Comparison of ENCODE assay signal across 8 cellular contexts in the genomic region with DNA sequence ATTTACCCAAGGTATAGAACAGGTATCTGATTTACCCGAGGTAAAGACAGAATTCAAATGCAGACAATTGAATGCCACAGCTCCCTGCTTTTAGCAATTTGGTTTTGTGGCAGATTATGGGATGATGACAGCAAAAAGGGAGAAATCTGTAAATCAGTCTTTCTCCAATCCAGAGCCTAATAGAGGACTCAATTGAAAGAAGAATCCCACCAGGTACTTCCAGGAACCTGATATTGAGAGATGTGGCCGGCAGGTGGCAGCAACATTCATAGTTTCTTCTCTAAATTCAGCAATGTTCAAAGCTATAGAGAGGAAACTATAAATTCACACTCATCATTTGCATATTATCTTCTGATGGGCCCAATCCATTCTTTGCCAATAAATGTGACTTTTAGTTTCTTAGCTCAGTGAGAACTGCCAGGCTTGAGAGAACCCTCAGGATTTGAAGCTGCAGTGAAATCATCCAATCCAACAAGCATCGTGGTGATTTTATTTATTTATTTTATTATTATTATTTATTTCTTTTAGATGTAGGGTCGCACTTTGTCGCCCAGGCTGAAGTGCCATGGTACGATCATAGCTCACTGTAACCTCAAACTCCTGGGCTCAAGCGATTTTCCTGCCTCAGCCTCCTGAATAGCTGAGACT. TPM values are rescaled to one million over a fixed set of nuclear protein-coding genes. Genes with fewer than 3 reads are reported as not detected.
DNase-seq lines count a peak whose midpoint lies in the region; ATAC-seq, FAIRE-seq and TF ChIP-seq lines count a peak whose summit lies in the region.

No MANE protein-coding gene starts in this region.

- no peaks in the 10 kb centered on the region for H3K36me3 ChIP-seq in Loucy (ENCODE audit: insufficient read depth, low read length)
- H3K36me3 ChIP-seq in pancreas, result no peaks in the 10 kb centered on the region
- no peaks in the 10 kb centered on the region for H3K36me3 ChIP-seq in upper lobe of right lung

- ATAC-seq in pancreas (peak; percentile 58 to 91 (median 84)), upper lobe of right lung (peak; percentile 80), HG03521 (IDR thresholded peaks at IDR 0.05; ENCODE audit: unreplicated experiment) (no peak)

- no peaks in the 10 kb centered on the region for H3F3A ChIP-seq in Loucy (ENCODE audit: low read depth)

- POLR2A ChIA-PET in RWPE1 (lab: Yijun Ruan, JAX; ENCODE audit: low non-redundant PET), result interaction anchor here (1.0 kb wide), 1 partner anchor 31 kb away, joined by 3 read pairs; a partner anchor contains a TSS

- no peak overlapping the region for H2AFZ ChIP-seq in Loucy (ENCODE audit: low read length)

- peak; percentile 49 for FAIRE-seq in pancreas (lab: Jason Lieb, UNC)

- TF ChIP-seq CTCF in Loucy (conservative IDR thresholded peaks at IDR 0.05; ENCODE audit: low read length), result peak; percentile 77
- peak; percentile 76 for TF ChIP-seq CTCF in RWPE1 (conservative IDR thresholded peaks at IDR 0.05; ENCODE audit: low read depth)
- TF ChIP-seq CTCF in foreskin fibroblast (IDR thresholded peaks at IDR 0.05; ENCODE audit: low read depth, low read length), result peak; percentile 62
- peak; percentile 40 to 64 (median 58) for TF ChIP-seq CTCF in pancreas (IDR thresholded peaks at IDR 0.05)
- peak; percentile 77 for TF ChIP-seq CTCF in upper lobe of right lung (IDR thresholded peaks at IDR 0.05)

- peak; percentile 80 for DNase-seq in DMS 273 (lab: John Stamatoyannopoulos, UW; ENCODE audit: unreplicated experiment)
- peak; percentile 63 for DNase-seq in RWPE1 (ENCODE audit: low spot score)
- DNase-seq in activated T-helper 1 cell treated with Interleukin-2 at 50 U/mL for 16 hours (ENCODE audit: low read depth), result peak; percentile 32
- peak; percentile 37 to 78 for DNase-seq in foreskin fibroblast
- peak; percentile 43 to 83 (median 61) for DNase-seq in pancreas
- DNase-seq in upper lobe of right lung, result peak; percentile 81

- no peaks in the 10 kb centered on the region for H3K79me2 ChIP-seq in Loucy (ENCODE audit: insufficient read depth, low read length)

- H3K4me1 ChIP-seq in Loucy (ENCODE audit: insufficient read depth, low read length, poor library complexity, severe bottlenecking) (peaks cover 6% of the 10 kb centered on the region), pancreas (peaks cover 0 to 3% (median 2%) of the 10 kb centered on the region in 3 donors), upper lobe of right lung (no peaks in the 10 kb centered on the region)

- H3K27ac ChIP-seq in RWPE1, result no peak overlapping the region
- no peak overlapping the region for H3K27ac ChIP-seq in pancreas
- H3K27ac ChIP-seq in upper lobe of right lung, result no peak overlapping the region

- H3K27me3 ChIP-seq in Loucy (ENCODE audit: insufficient read depth, low read length, poor library complexity, severe bottlenecking) (no peaks in the 10 kb centered on the region), pancreas (no peaks in the 10 kb centered on the region), upper lobe of right lung (no peaks in the 10 kb centered on the region)

- H3K9me2 ChIP-seq in Loucy (replicated peaks; ENCODE audit: low read depth, low read length), result no peaks in the 10 kb centered on the region

- CTCF ChIA-PET in RWPE1 (lab: Yijun Ruan, JAX), result interaction anchor here (0.5 to 1.9 kb wide), 13 partner anchors 22 to 901 kb away, joined by 3 to 10 read pairs (median 3); no protein-coding TSS in a partner anchor

- 31 to 36% methylated on average over 7 of the region's 7 CpGs for WGBS in pancreas, 2 donors

- H3K9me3 ChIP-seq in Loucy (ENCODE audit: insufficient read depth, low read depth, low read length) (no peaks in the 10 kb centered on the region), pancreas (no peaks in the 10 kb centered on the region), upper lobe of right lung (no peaks in the 10 kb centered on the region)

- H3K9ac ChIP-seq in Loucy (ENCODE audit: low read depth, low read length, poor library complexity, severe bottlenecking), result no peak overlapping the region

- intact Hi-C loops in pancreas (cut with DNase I), result no loop called here
- intact Hi-C loops in upper lobe of right lung (cut with DNase I), result no loop called here

- H4K20me1 ChIP-seq in Loucy (ENCODE audit: insufficient read depth, low read length, poor library complexity, severe bottlenecking), result no peaks in the 10 kb centered on the region

- no peak overlapping the region for H3K4me2 ChIP-seq in Loucy (ENCODE audit: low read depth, low read length, poor library complexity, severe bottlenecking)

- no peak overlapping the region for H3K4me3 ChIP-seq in Loucy (ENCODE audit: low read length, poor library complexity, severe bottlenecking)
- no peak overlapping the region for H3K4me3 ChIP-seq in foreskin fibroblast (ENCODE audit: low read depth in 1 of 2, low read length in 2 of 2)
- no peak overlapping the region for H3K4me3 ChIP-seq in pancreas
- H3K4me3 ChIP-seq in upper lobe of right lung, result no peak overlapping the region

RNA-seq across cellular contexts. Expression of a gene that starts 9.8 kb away (rescaled TPM):
- total RNA-seq in pancreas (10 to 100 TPM; 13.5 to 25.8 (median 15.9) TPM), upper lobe of right lung (43.2 TPM)
- 10 to 100 TPM; 12.5 to 13.3 TPM for polyA plus RNA-seq in pancreas

RNA-seq across cellular contexts. Expression of a gene that starts 30.9 kb away (rescaled TPM):
- 1 to 10 TPM; 4.3 to 7.9 (median 6.5) TPM for total RNA-seq in pancreas
- 10 to 100 TPM in 1 of 2 donors, 1 to 10 TPM in 1; 7.9 to 12.5 TPM for polyA plus RNA-seq in pancreas
- total RNA-seq in upper lobe of right lung, result 14.0 TPM
